ENCODE assay signal across 1 cellular context in the genomic region with DNA sequence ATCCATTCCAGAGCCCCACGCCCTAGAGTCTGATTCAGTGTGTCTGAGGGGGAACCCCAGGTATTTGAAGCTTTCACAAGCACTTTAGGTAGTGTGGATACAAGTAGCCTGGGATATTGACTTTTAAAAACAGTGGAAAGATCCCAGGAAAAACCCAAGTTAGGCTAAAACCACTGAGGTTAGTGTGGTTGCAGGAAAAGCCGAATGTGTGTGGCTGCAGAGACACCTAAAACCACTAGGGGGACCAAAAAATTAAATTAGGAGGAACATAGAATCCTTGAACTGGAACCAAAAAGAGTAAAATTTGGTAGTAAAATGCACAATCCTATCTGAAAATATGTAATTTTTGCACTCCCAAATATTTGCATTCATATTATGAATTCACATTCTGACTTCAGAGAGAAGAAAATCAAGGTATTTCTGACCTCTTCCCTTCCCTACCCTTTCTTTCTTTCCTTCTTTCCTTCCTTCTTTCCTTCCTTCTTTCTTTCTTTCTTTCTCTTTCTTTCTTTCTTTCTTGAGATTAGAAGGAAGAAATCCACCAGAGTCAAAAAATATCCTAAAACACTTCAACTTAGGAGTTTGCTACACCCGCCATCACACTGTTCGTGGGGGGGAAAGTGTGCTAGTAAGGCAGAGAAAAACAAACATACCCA.
A peak's percentile ranks its signal among the peaks of the same experiment; 100 is the strongest.
TF ChIP-seq lines count a peak whose summit lies in the region.

No MANE protein-coding gene starts in this region.

TF ChIP-seq in HEK293, 187 proteins besides CTCF, POLR2A, EP300 and RAD21 (continued from another document):
- TF ChIP-seq, protein P1, sequence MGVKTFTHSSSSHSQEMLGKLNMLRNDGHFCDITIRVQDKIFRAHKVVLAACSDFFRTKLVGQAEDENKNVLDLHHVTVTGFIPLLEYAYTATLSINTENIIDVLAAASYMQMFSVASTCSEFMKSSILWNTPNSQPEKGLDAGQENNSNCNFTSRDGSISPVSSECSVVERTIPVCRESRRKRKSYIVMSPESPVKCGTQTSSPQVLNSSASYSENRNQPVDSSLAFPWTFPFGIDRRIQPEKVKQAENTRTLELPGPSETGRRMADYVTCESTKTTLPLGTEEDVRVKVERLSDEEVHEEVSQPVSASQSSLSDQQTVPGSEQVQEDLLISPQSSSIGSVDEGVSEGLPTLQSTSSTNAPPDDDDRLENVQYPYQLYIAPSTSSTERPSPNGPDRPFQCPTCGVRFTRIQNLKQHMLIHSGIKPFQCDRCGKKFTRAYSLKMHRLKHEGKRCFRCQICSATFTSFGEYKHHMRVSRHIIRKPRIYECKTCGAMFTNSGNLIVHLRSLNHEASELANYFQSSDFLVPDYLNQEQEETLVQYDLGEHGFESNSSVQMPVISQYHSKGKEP (tag by site-specific recombination; IDR thresholded peaks at IDR 0.05), result no peak
- TF ChIP-seq ZNF654 (tag by site-specific recombination; IDR thresholded peaks at IDR 0.05; ENCODE audit: low read depth) (peak; percentile 15; the same call in 1 of the 2 replicates), ZNF366 (tag by site-specific recombination; conservative IDR thresholded peaks at IDR 0.05) (peak; percentile 57), ZNF169 (tag by site-specific recombination; IDR thresholded peaks at IDR 0.05) (no peak)
